11 cellular contexts compared by ENCODE assay signal in genomic region chr22:29003975-29004646, GRCh38. TPM values are rescaled to one million over a fixed set of nuclear protein-coding genes. Genes with fewer than 3 reads are reported as not detected.
DNase-seq lines count a peak whose midpoint lies in the region; ATAC-seq, FAIRE-seq and TF ChIP-seq lines count a peak whose summit lies in the region.
"Had no signal": no experiment of that assay in that cellular context is flagged by ENCODE, and none has a peak within 500 bp of the region (broad histone marks: within the 10 kb centered on the region; RNA-seq: fewer than 3 reads in every experiment).

No MANE protein-coding gene starts in this region.

- intact Hi-C loops in lower lobe of right lung (cut with DNase I), result no loop called here

- DNase-seq in astrocyte of the hippocampus (ENCODE audit: low read depth, low spot score), result peak; percentile 36
- DNase-seq in lower lobe of right lung, result peak; percentile 65
- DNase-seq in small intestine, result no peak
- DNase-seq: naive thymus-derived CD4-positive, alpha-beta T cell; T-helper 1 cell had no signal

- H3K27me3 ChIP-seq in HUES64 (ENCODE audit: insufficient read depth, low read length), result no peaks in the 10 kb centered on the region
- H3K27me3 ChIP-seq in lower lobe of right lung (ENCODE audit: low read depth), result no peaks in the 10 kb centered on the region
- no peaks in the 10 kb centered on the region for H3K27me3 ChIP-seq in small intestine (ENCODE audit: control insufficient read depth in 2 of 2, insufficient read depth in 2 of 2, low read length in 2 of 2)

- ATAC-seq in lower lobe of right lung (peak; percentile 74 to 76), GM21576 (IDR thresholded peaks at IDR 0.05; ENCODE audit: unreplicated experiment) (no peak), GM18868 (IDR thresholded peaks at IDR 0.05; ENCODE audit: unreplicated experiment) (no peak), HG02759 (IDR thresholded peaks at IDR 0.05; ENCODE audit: unreplicated experiment) (no peak)
- ATAC-seq: naive thymus-derived CD4-positive, alpha-beta T cell had no signal

- peak overlapping the region; percentile 36; the same call in 1 of the 2 replicates for H3K27ac ChIP-seq in 22Rv1
- H3K27ac ChIP-seq in HUES64 (ENCODE audit: low read depth, low read length), result peak overlapping the region; percentile 86
- peak overlapping the region; percentile 54 for H3K27ac ChIP-seq in lower lobe of right lung
- H3K27ac ChIP-seq in small intestine (ENCODE audit: low read depth in 1 of 2, low read length in 1 of 2), result no peak overlapping the region

- H3K36me3 ChIP-seq in HUES64 (ENCODE audit: insufficient read depth, low read length), result no peaks in the 10 kb centered on the region; the same call in 1 of the 2 replicates
- H3K36me3 ChIP-seq in lower lobe of right lung, result no peaks in the 10 kb centered on the region
- H3K36me3 ChIP-seq in small intestine (ENCODE audit: control insufficient read depth in 2 of 2, insufficient read depth in 2 of 2, low read length in 2 of 2), result no peaks in the 10 kb centered on the region

- peak overlapping the region; percentile 37 for H3K4me3 ChIP-seq in HUES64 (ENCODE audit: low read length)
- no peak overlapping the region for H3K4me3 ChIP-seq in lower lobe of right lung
- no peak overlapping the region for H3K4me3 ChIP-seq in small intestine (ENCODE audit: low read depth in 1 of 2, low read length in 2 of 2)

- peak overlapping the region; percentile 45; the same call in 1 of the 2 replicates for H3K9ac ChIP-seq in HUES64 (ENCODE audit: low read depth, low read length)

- TF ChIP-seq CTCF in 22Rv1 (IDR thresholded peaks at IDR 0.05) (no peak), lower lobe of right lung (IDR thresholded peaks at IDR 0.05) (no peak)

- H3K4me1 ChIP-seq in HUES64 (ENCODE audit: insufficient read depth, low read length) (peaks cover 64% of the 10 kb centered on the region), lower lobe of right lung (peaks cover 23% of the 10 kb centered on the region), small intestine (ENCODE audit: control insufficient read depth in 2 of 2, insufficient read depth in 1 of 2, low read depth in 1 of 2, low read length in 1 of 2) (peaks cover 2 to 4% of the 10 kb centered on the region in 2 donors)

- WGBS in HUES64, result 25% methylated on average over 9 of the region's 9 CpGs
- 17 to 63% (median 39%) methylated on average over 9 of the region's 9 CpGs for WGBS in small intestine, 3 donors

- no peak for FAIRE-seq in small intestine (lab: Jason Lieb, UNC)

- H3K9me3 ChIP-seq in HUES64 (ENCODE audit: insufficient read depth, low read depth, low read length) (no peaks in the 10 kb centered on the region), lower lobe of right lung (no peaks in the 10 kb centered on the region), small intestine (ENCODE audit: control insufficient read depth, low read depth) (no peaks in the 10 kb centered on the region)

RNA-seq across cellular contexts. Expression of gene C22orf31, which starts 57.5 kb away (rescaled TPM):
- not detected for polyA plus RNA-seq in HUES64 (2013, experiment 1 of 2)
- polyA plus RNA-seq in HUES64 (2013, experiment 2 of 2), result not detected
- total RNA-seq in lower lobe of right lung, result not detected
- polyA plus RNA-seq in small intestine, result not detected
- total RNA-seq: naive thymus-derived CD4-positive, alpha-beta T cell had no signal
- polyA plus RNA-seq: BJ; naive thymus-derived CD4-positive, alpha-beta T cell had no signal

Comparison
In these comparisons a context has a peak if more than half of its experiments do, and no peak if none do; other contexts are left out.
1. H3K27ac ChIP-seq: peak in 22Rv1 (single experiment), HUES64 (single experiment) and lower lobe of right lung (single experiment); none in small intestine (0 of 2).
2. ATAC-seq: peak in lower lobe of right lung (2 of 2); none in GM21576 (single experiment), GM18868 (single experiment) and HG02759 (single experiment).